1 cellular context compared by ENCODE assay signal in the genomic region with DNA sequence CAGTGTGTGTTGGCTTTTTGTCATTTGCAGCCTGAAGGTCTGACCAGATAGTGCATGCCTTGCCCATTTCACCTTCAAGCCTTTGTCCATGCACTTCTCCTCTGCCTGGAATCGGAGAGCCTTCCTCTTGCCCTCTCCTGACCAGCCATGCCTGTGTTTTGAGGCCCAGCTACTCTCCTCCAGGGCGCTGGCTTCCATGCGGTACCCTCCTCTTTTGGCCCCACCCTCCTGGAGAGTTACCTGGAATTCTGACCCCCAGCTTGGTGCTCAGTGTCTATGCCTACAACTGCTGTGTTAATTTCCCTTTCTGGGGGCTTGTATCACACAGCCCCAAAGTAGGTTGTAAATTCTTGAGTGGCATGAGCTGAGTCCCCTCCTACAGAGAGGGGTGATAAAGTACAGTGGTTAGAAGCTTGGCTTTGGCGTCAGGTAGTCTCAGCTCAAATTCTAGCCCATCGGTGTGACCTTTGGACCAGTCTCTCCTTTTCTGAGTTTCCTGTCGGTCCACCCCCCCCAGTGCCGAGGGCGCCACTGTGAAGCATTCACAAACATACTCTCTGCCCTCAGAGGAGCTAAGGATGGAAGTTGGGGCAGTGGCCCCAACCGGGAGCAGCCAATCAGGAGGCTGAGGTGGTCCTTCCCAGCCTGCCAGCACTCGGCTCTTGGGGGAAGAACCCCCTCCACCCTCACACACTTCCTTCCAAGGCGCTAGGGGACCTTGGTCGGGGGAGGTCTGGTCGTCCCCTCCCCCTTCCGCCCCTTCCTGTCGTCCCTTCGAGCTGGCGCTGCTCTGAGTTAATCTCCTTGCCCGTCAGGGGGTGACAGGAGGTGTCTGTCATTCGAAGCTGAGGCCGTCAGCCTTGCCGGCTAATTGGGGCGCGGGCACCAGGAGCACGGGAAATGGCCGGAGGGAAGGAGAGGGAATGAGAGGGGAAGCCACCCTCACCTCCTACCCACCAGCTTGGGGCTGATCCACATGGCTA.
TF ChIP-seq lines count a peak whose summit lies in the region.

No MANE protein-coding gene starts in this region.

TF ChIP-seq in WTC11, 78 proteins besides CTCF, POLR2A, EP300 and RAD21 (continued from another document and continues in another):
- TF ChIP-seq, protein P1, sequence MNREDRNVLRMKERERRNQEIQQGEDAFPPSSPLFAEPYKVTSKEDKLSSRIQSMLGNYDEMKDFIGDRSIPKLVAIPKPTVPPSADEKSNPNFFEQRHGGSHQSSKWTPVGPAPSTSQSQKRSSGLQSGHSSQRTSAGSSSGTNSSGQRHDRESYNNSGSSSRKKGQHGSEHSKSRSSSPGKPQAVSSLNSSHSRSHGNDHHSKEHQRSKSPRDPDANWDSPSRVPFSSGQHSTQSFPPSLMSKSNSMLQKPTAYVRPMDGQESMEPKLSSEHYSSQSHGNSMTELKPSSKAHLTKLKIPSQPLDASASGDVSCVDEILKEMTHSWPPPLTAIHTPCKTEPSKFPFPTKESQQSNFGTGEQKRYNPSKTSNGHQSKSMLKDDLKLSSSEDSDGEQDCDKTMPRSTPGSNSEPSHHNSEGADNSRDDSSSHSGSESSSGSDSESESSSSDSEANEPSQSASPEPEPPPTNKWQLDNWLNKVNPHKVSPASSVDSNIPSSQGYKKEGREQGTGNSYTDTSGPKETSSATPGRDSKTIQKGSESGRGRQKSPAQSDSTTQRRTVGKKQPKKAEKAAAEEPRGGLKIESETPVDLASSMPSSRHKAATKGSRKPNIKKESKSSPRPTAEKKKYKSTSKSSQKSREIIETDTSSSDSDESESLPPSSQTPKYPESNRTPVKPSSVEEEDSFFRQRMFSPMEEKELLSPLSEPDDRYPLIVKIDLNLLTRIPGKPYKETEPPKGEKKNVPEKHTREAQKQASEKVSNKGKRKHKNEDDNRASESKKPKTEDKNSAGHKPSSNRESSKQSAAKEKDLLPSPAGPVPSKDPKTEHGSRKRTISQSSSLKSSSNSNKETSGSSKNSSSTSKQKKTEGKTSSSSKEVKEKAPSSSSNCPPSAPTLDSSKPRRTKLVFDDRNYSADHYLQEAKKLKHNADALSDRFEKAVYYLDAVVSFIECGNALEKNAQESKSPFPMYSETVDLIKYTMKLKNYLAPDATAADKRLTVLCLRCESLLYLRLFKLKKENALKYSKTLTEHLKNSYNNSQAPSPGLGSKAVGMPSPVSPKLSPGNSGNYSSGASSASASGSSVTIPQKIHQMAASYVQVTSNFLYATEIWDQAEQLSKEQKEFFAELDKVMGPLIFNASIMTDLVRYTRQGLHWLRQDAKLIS (CRISPR knock-in tag; IDR thresholded peaks at IDR 0.05; ENCODE audit: borderline replicate concordance) = no peak; the same call in 1 of the 2 replicates
- TF ChIP-seq ZNF121 (CRISPR knock-in tag; IDR thresholded peaks at IDR 0.05) (no peak), ELF4 (CRISPR knock-in tag; IDR thresholded peaks at IDR 0.05; ENCODE audit: low read depth) (no peak), TP53 (CRISPR knock-in tag; IDR thresholded peaks at IDR 0.05) (no peak), NFE2L1 (CRISPR knock-in tag; IDR thresholded peaks at IDR 0.05) (0 out of 2 replicates have a peak, but pooled peaks have one; percentile 60), ESRRA (CRISPR knock-in tag; IDR thresholded peaks at IDR 0.05; ENCODE audit: borderline replicate concordance) (no peak), CREB1 (CRISPR knock-in tag; IDR thresholded peaks at IDR 0.05) (no peak), FOXJ3 (CRISPR knock-in tag; IDR thresholded peaks at IDR 0.05; ENCODE audit: borderline replicate concordance) (no peak), ZNF219 (CRISPR knock-in tag; IDR thresholded peaks at IDR 0.05; ENCODE audit: borderline replicate concordance) (no peak), PRRX2 (CRISPR knock-in tag; IDR thresholded peaks at IDR 0.05) (no peak), CBFB (CRISPR knock-in tag; IDR thresholded peaks at IDR 0.05; ENCODE audit: low read depth) (0 out of 2 replicates have a peak, but pooled peaks have one; percentile 58), NR3C1 (CRISPR knock-in tag; conservative IDR thresholded peaks at IDR 0.05; ENCODE audit: low read depth) (no peak), ZNF396 (CRISPR knock-in tag; IDR thresholded peaks at IDR 0.05; ENCODE audit: borderline replicate concordance) (no peak), SP1 (CRISPR knock-in tag; conservative IDR thresholded peaks at IDR 0.05) (peak; percentile 87), KAT7 (CRISPR knock-in tag; IDR thresholded peaks at IDR 0.05; ENCODE audit: borderline replicate concordance) (no peak), MYBL2 (CRISPR knock-in tag; IDR thresholded peaks at IDR 0.05) (no peak), SMAD4 (CRISPR knock-in tag; IDR thresholded peaks at IDR 0.05) (no peak), MXD4 (CRISPR knock-in tag; IDR thresholded peaks at IDR 0.05; ENCODE audit: borderline replicate concordance) (no peak), FOXK1 (CRISPR knock-in tag; IDR thresholded peaks at IDR 0.05) (peak; percentile 72; the same call in 1 of the 2 replicates)
- TF ChIP-seq, protein P2, sequence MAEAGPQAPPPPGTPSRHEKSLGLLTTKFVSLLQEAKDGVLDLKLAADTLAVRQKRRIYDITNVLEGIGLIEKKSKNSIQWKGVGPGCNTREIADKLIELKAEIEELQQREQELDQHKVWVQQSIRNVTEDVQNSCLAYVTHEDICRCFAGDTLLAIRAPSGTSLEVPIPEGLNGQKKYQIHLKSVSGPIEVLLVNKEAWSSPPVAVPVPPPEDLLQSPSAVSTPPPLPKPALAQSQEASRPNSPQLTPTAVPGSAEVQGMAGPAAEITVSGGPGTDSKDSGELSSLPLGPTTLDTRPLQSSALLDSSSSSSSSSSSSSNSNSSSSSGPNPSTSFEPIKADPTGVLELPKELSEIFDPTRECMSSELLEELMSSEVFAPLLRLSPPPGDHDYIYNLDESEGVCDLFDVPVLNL (CRISPR knock-in tag; IDR thresholded peaks at IDR 0.05; ENCODE audit: borderline replicate concordance, low read depth) = no peak
- TF ChIP-seq, protein P3, sequence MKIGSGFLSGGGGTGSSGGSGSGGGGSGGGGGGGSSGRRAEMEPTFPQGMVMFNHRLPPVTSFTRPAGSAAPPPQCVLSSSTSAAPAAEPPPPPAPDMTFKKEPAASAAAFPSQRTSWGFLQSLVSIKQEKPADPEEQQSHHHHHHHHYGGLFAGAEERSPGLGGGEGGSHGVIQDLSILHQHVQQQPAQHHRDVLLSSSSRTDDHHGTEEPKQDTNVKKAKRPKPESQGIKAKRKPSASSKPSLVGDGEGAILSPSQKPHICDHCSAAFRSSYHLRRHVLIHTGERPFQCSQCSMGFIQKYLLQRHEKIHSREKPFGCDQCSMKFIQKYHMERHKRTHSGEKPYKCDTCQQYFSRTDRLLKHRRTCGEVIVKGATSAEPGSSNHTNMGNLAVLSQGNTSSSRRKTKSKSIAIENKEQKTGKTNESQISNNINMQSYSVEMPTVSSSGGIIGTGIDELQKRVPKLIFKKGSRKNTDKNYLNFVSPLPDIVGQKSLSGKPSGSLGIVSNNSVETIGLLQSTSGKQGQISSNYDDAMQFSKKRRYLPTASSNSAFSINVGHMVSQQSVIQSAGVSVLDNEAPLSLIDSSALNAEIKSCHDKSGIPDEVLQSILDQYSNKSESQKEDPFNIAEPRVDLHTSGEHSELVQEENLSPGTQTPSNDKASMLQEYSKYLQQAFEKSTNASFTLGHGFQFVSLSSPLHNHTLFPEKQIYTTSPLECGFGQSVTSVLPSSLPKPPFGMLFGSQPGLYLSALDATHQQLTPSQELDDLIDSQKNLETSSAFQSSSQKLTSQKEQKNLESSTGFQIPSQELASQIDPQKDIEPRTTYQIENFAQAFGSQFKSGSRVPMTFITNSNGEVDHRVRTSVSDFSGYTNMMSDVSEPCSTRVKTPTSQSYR (CRISPR knock-in tag; IDR thresholded peaks at IDR 0.05) = peak; percentile 86; the same call in 1 of the 2 replicates
- TF ChIP-seq, protein P4, sequence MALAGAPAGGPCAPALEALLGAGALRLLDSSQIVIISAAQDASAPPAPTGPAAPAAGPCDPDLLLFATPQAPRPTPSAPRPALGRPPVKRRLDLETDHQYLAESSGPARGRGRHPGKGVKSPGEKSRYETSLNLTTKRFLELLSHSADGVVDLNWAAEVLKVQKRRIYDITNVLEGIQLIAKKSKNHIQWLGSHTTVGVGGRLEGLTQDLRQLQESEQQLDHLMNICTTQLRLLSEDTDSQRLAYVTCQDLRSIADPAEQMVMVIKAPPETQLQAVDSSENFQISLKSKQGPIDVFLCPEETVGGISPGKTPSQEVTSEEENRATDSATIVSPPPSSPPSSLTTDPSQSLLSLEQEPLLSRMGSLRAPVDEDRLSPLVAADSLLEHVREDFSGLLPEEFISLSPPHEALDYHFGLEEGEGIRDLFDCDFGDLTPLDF (CRISPR knock-in tag; IDR thresholded peaks at IDR 0.05) = no peak
- TF ChIP-seq, protein P5, sequence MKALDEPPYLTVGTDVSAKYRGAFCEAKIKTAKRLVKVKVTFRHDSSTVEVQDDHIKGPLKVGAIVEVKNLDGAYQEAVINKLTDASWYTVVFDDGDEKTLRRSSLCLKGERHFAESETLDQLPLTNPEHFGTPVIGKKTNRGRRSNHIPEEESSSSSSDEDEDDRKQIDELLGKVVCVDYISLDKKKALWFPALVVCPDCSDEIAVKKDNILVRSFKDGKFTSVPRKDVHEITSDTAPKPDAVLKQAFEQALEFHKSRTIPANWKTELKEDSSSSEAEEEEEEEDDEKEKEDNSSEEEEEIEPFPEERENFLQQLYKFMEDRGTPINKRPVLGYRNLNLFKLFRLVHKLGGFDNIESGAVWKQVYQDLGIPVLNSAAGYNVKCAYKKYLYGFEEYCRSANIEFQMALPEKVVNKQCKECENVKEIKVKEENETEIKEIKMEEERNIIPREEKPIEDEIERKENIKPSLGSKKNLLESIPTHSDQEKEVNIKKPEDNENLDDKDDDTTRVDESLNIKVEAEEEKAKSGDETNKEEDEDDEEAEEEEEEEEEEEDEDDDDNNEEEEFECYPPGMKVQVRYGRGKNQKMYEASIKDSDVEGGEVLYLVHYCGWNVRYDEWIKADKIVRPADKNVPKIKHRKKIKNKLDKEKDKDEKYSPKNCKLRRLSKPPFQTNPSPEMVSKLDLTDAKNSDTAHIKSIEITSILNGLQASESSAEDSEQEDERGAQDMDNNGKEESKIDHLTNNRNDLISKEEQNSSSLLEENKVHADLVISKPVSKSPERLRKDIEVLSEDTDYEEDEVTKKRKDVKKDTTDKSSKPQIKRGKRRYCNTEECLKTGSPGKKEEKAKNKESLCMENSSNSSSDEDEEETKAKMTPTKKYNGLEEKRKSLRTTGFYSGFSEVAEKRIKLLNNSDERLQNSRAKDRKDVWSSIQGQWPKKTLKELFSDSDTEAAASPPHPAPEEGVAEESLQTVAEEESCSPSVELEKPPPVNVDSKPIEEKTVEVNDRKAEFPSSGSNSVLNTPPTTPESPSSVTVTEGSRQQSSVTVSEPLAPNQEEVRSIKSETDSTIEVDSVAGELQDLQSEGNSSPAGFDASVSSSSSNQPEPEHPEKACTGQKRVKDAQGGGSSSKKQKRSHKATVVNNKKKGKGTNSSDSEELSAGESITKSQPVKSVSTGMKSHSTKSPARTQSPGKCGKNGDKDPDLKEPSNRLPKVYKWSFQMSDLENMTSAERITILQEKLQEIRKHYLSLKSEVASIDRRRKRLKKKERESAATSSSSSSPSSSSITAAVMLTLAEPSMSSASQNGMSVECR (CRISPR knock-in tag; IDR thresholded peaks at IDR 0.05; ENCODE audit: borderline replicate concordance) = no peak; the same call in 1 of the 2 replicates
- TF ChIP-seq, protein P6, sequence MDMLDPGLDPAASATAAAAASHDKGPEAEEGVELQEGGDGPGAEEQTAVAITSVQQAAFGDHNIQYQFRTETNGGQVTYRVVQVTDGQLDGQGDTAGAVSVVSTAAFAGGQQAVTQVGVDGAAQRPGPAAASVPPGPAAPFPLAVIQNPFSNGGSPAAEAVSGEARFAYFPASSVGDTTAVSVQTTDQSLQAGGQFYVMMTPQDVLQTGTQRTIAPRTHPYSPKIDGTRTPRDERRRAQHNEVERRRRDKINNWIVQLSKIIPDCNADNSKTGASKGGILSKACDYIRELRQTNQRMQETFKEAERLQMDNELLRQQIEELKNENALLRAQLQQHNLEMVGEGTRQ (CRISPR knock-in tag; IDR thresholded peaks at IDR 0.05) = peak; percentile 62
- TF ChIP-seq, protein P7, sequence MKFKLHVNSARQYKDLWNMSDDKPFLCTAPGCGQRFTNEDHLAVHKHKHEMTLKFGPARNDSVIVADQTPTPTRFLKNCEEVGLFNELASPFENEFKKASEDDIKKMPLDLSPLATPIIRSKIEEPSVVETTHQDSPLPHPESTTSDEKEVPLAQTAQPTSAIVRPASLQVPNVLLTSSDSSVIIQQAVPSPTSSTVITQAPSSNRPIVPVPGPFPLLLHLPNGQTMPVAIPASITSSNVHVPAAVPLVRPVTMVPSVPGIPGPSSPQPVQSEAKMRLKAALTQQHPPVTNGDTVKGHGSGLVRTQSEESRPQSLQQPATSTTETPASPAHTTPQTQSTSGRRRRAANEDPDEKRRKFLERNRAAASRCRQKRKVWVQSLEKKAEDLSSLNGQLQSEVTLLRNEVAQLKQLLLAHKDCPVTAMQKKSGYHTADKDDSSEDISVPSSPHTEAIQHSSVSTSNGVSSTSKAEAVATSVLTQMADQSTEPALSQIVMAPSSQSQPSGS (CRISPR knock-in tag; IDR thresholded peaks at IDR 0.05; ENCODE audit: borderline replicate concordance, low read depth) = no peak
- TF ChIP-seq, protein P8, sequence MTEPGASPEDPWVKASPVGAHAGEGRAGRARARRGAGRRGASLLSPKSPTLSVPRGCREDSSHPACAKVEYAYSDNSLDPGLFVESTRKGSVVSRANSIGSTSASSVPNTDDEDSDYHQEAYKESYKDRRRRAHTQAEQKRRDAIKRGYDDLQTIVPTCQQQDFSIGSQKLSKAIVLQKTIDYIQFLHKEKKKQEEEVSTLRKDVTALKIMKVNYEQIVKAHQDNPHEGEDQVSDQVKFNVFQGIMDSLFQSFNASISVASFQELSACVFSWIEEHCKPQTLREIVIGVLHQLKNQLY (CRISPR knock-in tag; IDR thresholded peaks at IDR 0.05) = no peak
- TF ChIP-seq, protein P9, sequence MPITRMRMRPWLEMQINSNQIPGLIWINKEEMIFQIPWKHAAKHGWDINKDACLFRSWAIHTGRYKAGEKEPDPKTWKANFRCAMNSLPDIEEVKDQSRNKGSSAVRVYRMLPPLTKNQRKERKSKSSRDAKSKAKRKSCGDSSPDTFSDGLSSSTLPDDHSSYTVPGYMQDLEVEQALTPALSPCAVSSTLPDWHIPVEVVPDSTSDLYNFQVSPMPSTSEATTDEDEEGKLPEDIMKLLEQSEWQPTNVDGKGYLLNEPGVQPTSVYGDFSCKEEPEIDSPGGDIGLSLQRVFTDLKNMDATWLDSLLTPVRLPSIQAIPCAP (CRISPR knock-in tag; IDR thresholded peaks at IDR 0.05) = no peak
- TF ChIP-seq, protein P10, sequence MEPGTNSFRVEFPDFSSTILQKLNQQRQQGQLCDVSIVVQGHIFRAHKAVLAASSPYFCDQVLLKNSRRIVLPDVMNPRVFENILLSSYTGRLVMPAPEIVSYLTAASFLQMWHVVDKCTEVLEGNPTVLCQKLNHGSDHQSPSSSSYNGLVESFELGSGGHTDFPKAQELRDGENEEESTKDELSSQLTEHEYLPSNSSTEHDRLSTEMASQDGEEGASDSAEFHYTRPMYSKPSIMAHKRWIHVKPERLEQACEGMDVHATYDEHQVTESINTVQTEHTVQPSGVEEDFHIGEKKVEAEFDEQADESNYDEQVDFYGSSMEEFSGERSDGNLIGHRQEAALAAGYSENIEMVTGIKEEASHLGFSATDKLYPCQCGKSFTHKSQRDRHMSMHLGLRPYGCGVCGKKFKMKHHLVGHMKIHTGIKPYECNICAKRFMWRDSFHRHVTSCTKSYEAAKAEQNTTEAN (CRISPR knock-in tag; IDR thresholded peaks at IDR 0.05) = peak; percentile 75; the same call in 1 of the 2 replicates
- TF ChIP-seq, protein P11, sequence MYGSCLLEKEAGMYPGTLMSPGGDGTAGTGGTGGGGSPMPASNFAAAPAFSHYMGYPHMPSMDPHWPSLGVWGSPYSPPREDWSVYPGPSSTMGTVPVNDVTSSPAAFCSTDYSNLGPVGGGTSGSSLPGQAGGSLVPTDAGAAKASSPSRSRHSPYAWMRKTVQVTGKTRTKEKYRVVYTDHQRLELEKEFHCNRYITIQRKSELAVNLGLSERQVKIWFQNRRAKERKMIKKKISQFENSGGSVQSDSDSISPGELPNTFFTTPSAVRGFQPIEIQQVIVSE (CRISPR knock-in tag; IDR thresholded peaks at IDR 0.05; ENCODE audit: borderline replicate concordance) = no peak
